In genomic region chr7:10122573-10123100, GRCh38 we compare ENCODE assay signal across 9 cellular contexts.
DNase-seq lines count a peak whose midpoint lies in the region; ATAC-seq and TF ChIP-seq lines count a peak whose summit lies in the region.
"Had no signal": no experiment of that assay in that cellular context is flagged by ENCODE, and none has a peak within 500 bp of the region (broad histone marks: within the 10 kb centered on the region; RNA-seq: fewer than 3 reads in every experiment).

No MANE protein-coding gene starts in this region.

- H3K9ac ChIP-seq in smooth muscle cell (ENCODE audit: low read depth), result no peak overlapping the region

- H3K27me3 Mint-ChIP-seq in WTC11 (ENCODE audit: low read depth), result no peaks in the 10 kb centered on the region

- H3F3A ChIP-seq in smooth muscle cell (ENCODE audit: low read depth), result peaks cover 15% of the 10 kb centered on the region

- H3K36me3 ChIP-seq in smooth muscle cell (ENCODE audit: low read depth), result no peaks in the 10 kb centered on the region

- H3K4me3 ChIP-seq in smooth muscle cell, result no peak overlapping the region

- 5% methylated on average over 4 of the region's 4 CpGs for WGBS in smooth muscle cell (ENCODE audit: low lambda C conversion rate)

- H3K9me3 Mint-ChIP-seq in WTC11, result no peaks in the 10 kb centered on the region

- H3K27me3 ChIP-seq in smooth muscle cell (ENCODE audit: low read depth), result no peaks in the 10 kb centered on the region

- H3K4me1 ChIP-seq in smooth muscle cell (ENCODE audit: low read depth), result peaks cover 28% of the 10 kb centered on the region

- peak; percentile 13 for DNase-seq in DMS 273 (lab: John Stamatoyannopoulos, UW; ENCODE audit: unreplicated experiment)
- no peak for DNase-seq in DMS 273 treated with DMSO at 0.1 percent for 48 hours (lab: John Stamatoyannopoulos, UW)
- DNase-seq in WTC11 (ENCODE audit: low spot score), result no peak
- DNase-seq in hypothalamus (lab: John Stamatoyannopoulos, UW), result peak in 43 of 51 donors; percentile 7 to 93 (median 57)
- DNase-seq in smooth muscle cell (lab: John Stamatoyannopoulos, UW; ENCODE audit: unreplicated experiment), result peak; percentile 4
- no peak for DNase-seq in UCSD-AML1 (lab: John Stamatoyannopoulos, UW; ENCODE audit: unreplicated experiment)

- H3K36me3 Mint-ChIP-seq in WTC11, result no peaks in the 10 kb centered on the region

- H3K27ac Mint-ChIP-seq in WTC11, result peak overlapping the region; percentile 53

- H3K4me3 Mint-ChIP-seq in WTC11, result no peak overlapping the region

- no peaks in the 10 kb centered on the region for H3K9me3 ChIP-seq in smooth muscle cell (replicated peaks; ENCODE audit: low read depth)

- peak overlapping the region; percentile 55 for H3K4me2 ChIP-seq in smooth muscle cell

- H3K27ac ChIP-seq in smooth muscle cell (ENCODE audit: low read depth), result peak overlapping the region; percentile 55
- H3K27ac ChIP-seq: 22Rv1 had no signal

- CTCF ChIA-PET in WTC11 (lab: Charles Lee), result no interaction called here

- ATAC-seq in WTC11 (peak; percentile 74), HG02623 (IDR thresholded peaks at IDR 0.05; ENCODE audit: unreplicated experiment) (no peak), HG03378 (IDR thresholded peaks at IDR 0.05; ENCODE audit: unreplicated experiment) (no peak)

- H4K20me1 ChIP-seq in smooth muscle cell (ENCODE audit: low read depth), result no peaks in the 10 kb centered on the region

- H2AFZ ChIP-seq in smooth muscle cell (ENCODE audit: low read depth), result peak overlapping the region; percentile 83

- no peak for TF ChIP-seq CTCF in WTC11 (IDR thresholded peaks at IDR 0.05)
- TF ChIP-seq CTCF in smooth muscle cell (IDR thresholded peaks at IDR 0.05; ENCODE audit: borderline replicate concordance, insufficient read depth, poor library complexity, severe bottlenecking), result no peak

- POLR2A ChIA-PET in WTC11 (lab: Charles Lee), result no interaction called here

- no peaks in the 10 kb centered on the region for H3K79me2 ChIP-seq in smooth muscle cell (ENCODE audit: low read depth)

- peaks cover 31% of the 10 kb centered on the region for H3K4me1 Mint-ChIP-seq in WTC11

TF ChIP-seq in WTC11, 78 proteins besides CTCF, POLR2A, EP300 and RAD21:
- TF ChIP-seq NR2C2 (CRISPR knock-in tag; IDR thresholded peaks at IDR 0.05), result no peak
- no peak for TF ChIP-seq TCF7 (CRISPR knock-in tag; IDR thresholded peaks at IDR 0.05; ENCODE audit: low read depth)
- no peak for TF ChIP-seq NR1H2 (CRISPR knock-in tag; IDR thresholded peaks at IDR 0.05)
- no peak for TF ChIP-seq GTF2I (CRISPR knock-in tag; conservative IDR thresholded peaks at IDR 0.05)
- TF ChIP-seq RORB (CRISPR knock-in tag; IDR thresholded peaks at IDR 0.05), result no peak
- TF ChIP-seq OVOL2 (CRISPR knock-in tag; IDR thresholded peaks at IDR 0.05; ENCODE audit: borderline replicate concordance), result no peak
- no peak for TF ChIP-seq ZNF416 (CRISPR knock-in tag; IDR thresholded peaks at IDR 0.05)
- no peak for TF ChIP-seq MLX (CRISPR knock-in tag; IDR thresholded peaks at IDR 0.05)
- TF ChIP-seq NR3C1 (CRISPR knock-in tag; conservative IDR thresholded peaks at IDR 0.05; ENCODE audit: low read depth), result no peak

Comparison
In these comparisons a context has a peak if more than half of its experiments do, and no peak if none do; other contexts are left out.
1. DNase-seq: peak in DMS 273 (single experiment), hypothalamus (43 of 51) and smooth muscle cell (single experiment); none in DMS 273 treated with DMSO at 0.1 percent for 48 hours (single experiment), WTC11 (single experiment) and UCSD-AML1 (single experiment).